In the genomic region with DNA sequence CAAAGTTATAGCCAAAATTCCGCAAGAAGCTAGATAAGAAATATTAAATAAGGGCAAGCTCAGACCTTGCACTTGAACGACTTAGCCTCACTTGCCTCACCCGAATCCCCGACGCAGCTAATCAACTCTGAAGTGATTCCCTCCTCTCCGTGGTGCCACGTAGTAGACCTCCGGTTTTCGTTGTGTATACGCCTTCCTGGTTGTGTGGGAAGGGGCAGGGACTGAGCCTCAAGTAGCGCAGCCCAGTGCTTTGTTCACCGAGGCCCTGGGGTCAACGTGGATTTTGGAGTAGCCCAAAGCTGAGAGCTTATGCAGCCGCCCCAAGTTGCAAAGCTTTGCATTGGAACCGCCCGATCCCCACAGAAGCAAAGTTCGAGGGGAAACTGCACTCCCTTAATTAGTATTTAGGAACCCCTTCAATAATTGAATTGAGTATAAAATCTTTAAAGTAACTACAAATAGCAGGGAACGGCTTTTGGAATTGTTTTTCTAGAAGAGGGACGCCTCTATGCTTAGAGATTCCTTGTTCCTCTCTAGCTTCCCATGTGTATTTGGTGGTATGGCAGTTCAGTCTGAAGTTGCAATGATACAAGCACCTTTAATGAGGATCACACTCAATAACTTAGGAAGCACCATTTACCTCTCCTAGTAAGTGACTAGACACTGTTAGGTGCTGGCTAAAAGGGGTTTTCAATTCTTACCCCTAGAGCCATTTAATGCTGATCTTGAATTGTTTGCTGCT, we compare ENCODE assay signal across 10 cellular contexts. TPM values are rescaled to one million over a fixed set of nuclear protein-coding genes. Genes with fewer than 3 reads are reported as not detected.
DNase-seq lines count a peak whose midpoint lies in the region; ATAC-seq, FAIRE-seq and TF ChIP-seq lines count a peak whose summit lies in the region.
"Had no signal": no experiment of that assay in that cellular context is flagged by ENCODE, and none has a peak within 500 bp of the region (broad histone marks: within the 10 kb centered on the region; RNA-seq: fewer than 3 reads in every experiment).

No MANE protein-coding gene starts in this region.

- H2AK5ac ChIP-seq in H1 (ENCODE audit: low read depth, low read length) = no peak overlapping the region

- no peak overlapping the region for H2BK15ac ChIP-seq in H1 (ENCODE audit: low read length)

- H3K4me3 ChIP-seq in HFF-Myc (replicated peaks; ENCODE audit: low read depth, low read length) (peak overlapping the region; percentile 52), H1 (ENCODE audit: extremely low read depth in 1 of 4, insufficient read depth in 2 of 4, low read depth in 3 of 4, low read length in 4 of 4) (peak overlapping the region; percentile 54 to 79 (median 56))

- H3K79me1 ChIP-seq in H1 (ENCODE audit: low read depth, low read length) = no peaks in the 10 kb centered on the region

- no peaks in the 10 kb centered on the region; a peak in 2 of 4 replicates for H3K79me2 ChIP-seq in H1 (ENCODE audit: control insufficient read depth in 1 of 2, insufficient read depth in 2 of 2, low read length in 2 of 2)

- H2BK20ac ChIP-seq in H1 (ENCODE audit: low read length) = no peak overlapping the region

- no peak overlapping the region for H2BK120ac ChIP-seq in H1 (replicated peaks; ENCODE audit: low read depth, low read length)

- H3K4ac ChIP-seq in H1 (replicated peaks; ENCODE audit: insufficient read length, low read depth, low read length) = no peak overlapping the region

- H2BK5ac ChIP-seq in H1 (ENCODE audit: low read depth, low read length) = no peak overlapping the region

- no peaks in the 10 kb centered on the region for H3K36me3 ChIP-seq in H1 (ENCODE audit: control insufficient read depth in 2 of 4, insufficient read depth in 4 of 4, low read length in 3 of 4)

- no peaks in the 10 kb centered on the region for H3K9me3 Mint-ChIP-seq in naive thymus-derived CD8-positive, alpha-beta T cell
- H3K9me3 Mint-ChIP-seq: IgD-negative memory B cell had no signal

- no peak for TF ChIP-seq RAD21 in H1 (IDR thresholded peaks at IDR 0.05 in 1 of 2, conservative IDR thresholded peaks at IDR 0.05 in 1 of 2; ENCODE audit: low read depth in 2 of 2, low read length in 2 of 2)

- no peak for TF ChIP-seq POLR2A in H1 (IDR thresholded peaks at IDR 0.05; ENCODE audit: control extremely low read depth in 1 of 2, low read depth in 2 of 2, low read length in 2 of 2)

- DNase-seq in AG08396 (ENCODE audit: low spot score) (peak; percentile 8), HFF-Myc (ENCODE audit: extremely low read depth, low read depth) (no peak), H1 (ENCODE audit: low read depth in 1 of 2, low spot score in 2 of 2) (no peak), left colon (no peak)
- DNase-seq in naive thymus-derived CD8-positive, alpha-beta T cell = no peak

- H4K91ac ChIP-seq in H1 (replicated peaks; ENCODE audit: insufficient read length, low read length) = no peak overlapping the region

- peaks cover 0 to 9% (median 2%) of the 10 kb centered on the region in 4 experiments; a peak in 3 of 7 replicates for H3K27me3 ChIP-seq in H1 (replicated peaks in 1 of 4; ENCODE audit: control insufficient read depth in 3 of 4, extremely low read depth in 1 of 4, insufficient read depth in 3 of 4, low read length in 3 of 4)

- H3K18ac ChIP-seq in H1 (ENCODE audit: extremely low read depth, low read length) = no peak overlapping the region

- H3K4me1 Mint-ChIP-seq in naive thymus-derived CD8-positive, alpha-beta T cell = peaks cover 4 to 20% (median 7%) of the 10 kb centered on the region in 4 donors

- peaks cover 4 to 19% (median 9%) of the 10 kb centered on the region in 5 donors for H3K27me3 Mint-ChIP-seq in naive thymus-derived CD8-positive, alpha-beta T cell

- no peaks in the 10 kb centered on the region for H4K20me1 ChIP-seq in H1 (replicated peaks in 1 of 2; ENCODE audit: control insufficient read depth in 1 of 2, insufficient read depth in 2 of 2, low read length in 2 of 2)

- H4K5ac ChIP-seq in H1 (ENCODE audit: insufficient read length, low read depth, low read length) = no peak overlapping the region

- POLR2A ChIA-PET in H1 (lab: Charles Lee; ENCODE audit: partially characterized antibody) = interaction anchor here (1.6 kb wide), 1 partner anchor 53 kb away, joined by 4 read pairs; no protein-coding TSS in a partner anchor
- POLR2A ChIA-PET in naive thymus-derived CD8-positive, alpha-beta T cell (lab: Charles Lee) = no interaction called here

- H3K9ac ChIP-seq in H1 (replicated peaks in 1 of 4; ENCODE audit: extremely low read depth in 1 of 4, low read depth in 3 of 4, low read length in 3 of 4) = peak overlapping the region in 2 of 4 experiments; percentile 6 to 59; a peak in 2 of 7 replicates

- no peak for FAIRE-seq in H1 (lab: Jason Lieb, UNC)

- H3K23ac ChIP-seq in H1 (ENCODE audit: insufficient read length) = no peak overlapping the region

- no peak overlapping the region for H3K27ac Mint-ChIP-seq in naive thymus-derived CD8-positive, alpha-beta T cell

- TF ChIP-seq CTCF in HFF-Myc (IDR thresholded peaks at IDR 0.05; ENCODE audit: low read depth, low read length, missing control alignments) = no peak
- no peak for TF ChIP-seq CTCF in H1 (IDR thresholded peaks at IDR 0.05; ENCODE audit: control extremely low read depth in 1 of 3, insufficient read depth in 1 of 3, low read depth in 1 of 3, low read length in 3 of 3)

- peak overlapping the region; percentile 24 to 81 (median 58) for H3K4me3 Mint-ChIP-seq in naive thymus-derived CD8-positive, alpha-beta T cell

- no peak overlapping the region for H4K8ac ChIP-seq in H1 (ENCODE audit: extremely low read depth, insufficient read depth, low read length)

- H3K27ac ChIP-seq in H1 (ENCODE audit: low read depth, low read length) = no peak overlapping the region
- H3K27ac ChIP-seq: VCaP had no signal

- intact Hi-C loops in left colon (cut with DNase I, micrococcal nuclease) = no loop called here

- no peak overlapping the region for H3K56ac ChIP-seq in H1 (replicated peaks; ENCODE audit: insufficient read length, low read depth, low read length)

- no peaks in the 10 kb centered on the region for H3K36me3 Mint-ChIP-seq in naive thymus-derived CD8-positive, alpha-beta T cell
- H3K36me3 Mint-ChIP-seq: IgD-negative memory B cell had no signal

- ATAC-seq in naive thymus-derived CD8-positive, alpha-beta T cell = peak in 1 of 2 donors; percentile 30
- no peak for ATAC-seq in HG02852 (IDR thresholded peaks at IDR 0.05; ENCODE audit: unreplicated experiment)
- no peak for ATAC-seq in left colon
- ATAC-seq in GM19455 (IDR thresholded peaks at IDR 0.05; ENCODE audit: unreplicated experiment) = no peak
- no peak for ATAC-seq in GM19452 (IDR thresholded peaks at IDR 0.05; ENCODE audit: unreplicated experiment)

- CTCF ChIA-PET in H1 (lab: Charles Lee; ENCODE audit: partially characterized antibody) = interaction anchor here (0.6 to 3.3 kb wide), 6 partner anchors 13 to 568 kb away, joined by 3 to 17 read pairs (median 4); no protein-coding TSS in a partner anchor

- H3K14ac ChIP-seq in H1 (ENCODE audit: insufficient read length) = no peak overlapping the region

- peak overlapping the region; percentile 72 to 74 for H3K4me2 ChIP-seq in H1 (ENCODE audit: insufficient read depth in 1 of 2, low read depth in 2 of 2, low read length in 2 of 2)

- WGBS in H1 (ENCODE audit: extremely low coverage in 1 of 2, insufficient coverage in 1 of 2, insufficient read length in 1 of 2, insufficient replicate concordance in 2 of 2, low coverage in 1 of 2, low lambda C conversion rate in 2 of 2, missing lambda C conversion rate in 1 of 2), 2 experiments = 4% methylated on average over 18 of the region's 19 CpGs; no CpG with 5 or more reads in 1 of the 2 experiments

- H3K4me1 ChIP-seq in H1 (replicated peaks in 1 of 4; ENCODE audit: control insufficient read depth in 3 of 4, insufficient read depth in 4 of 4, low read length in 3 of 4) = peaks cover 0 to 2% (median 0%) of the 10 kb centered on the region in 4 experiments; a peak in 1 of 7 replicates

- no peaks in the 10 kb centered on the region for H3K9me3 ChIP-seq in H1 (ENCODE audit: insufficient read depth in 2 of 2, low read depth in 1 of 2, low read length in 1 of 2)

- H3K23me2 ChIP-seq in H1 (ENCODE audit: low read depth, low read length) = no peaks in the 10 kb centered on the region; the same call in 1 of the 2 replicates

- H2AFZ ChIP-seq in H1 (ENCODE audit: low read length) = no peak overlapping the region

- no peak for TF ChIP-seq EP300 in H1 (IDR thresholded peaks at IDR 0.05; ENCODE audit: borderline replicate concordance in 1 of 2, low read depth in 2 of 2, low read length in 2 of 2)

- no peak overlapping the region for H2BK12ac ChIP-seq in H1 (ENCODE audit: low read depth, low read length)

TF ChIP-seq in H1, 55 proteins besides CTCF, POLR2A, EP300 and RAD21:
- TF ChIP-seq POLR2AphosphoS5 (IDR thresholded peaks at IDR 0.05; ENCODE audit: low read depth, low read length) (peak; percentile 38; the same call in 1 of the 2 replicates), HDAC2 (IDR thresholded peaks at IDR 0.05; ENCODE audit: borderline replicate concordance in 1 of 2, low read depth in 2 of 2, low read length in 2 of 2) (no peak), CBX5 (IDR thresholded peaks at IDR 0.05; ENCODE audit: low read depth, low read length) (no peak), EZH2 (IDR thresholded peaks at IDR 0.05; ENCODE audit: low read depth, low read length, severe bottlenecking) (no peak), PHF8 (conservative IDR thresholded peaks at IDR 0.05; ENCODE audit: low read depth, low read length) (no peak)

RNA-seq across cellular contexts. Expression of gene LINC00632, which starts 55.7 kb away (rescaled TPM):
- total RNA-seq in H1 (2021; fragmentation: NEBNext Ultra II Directional; extraction: Animal tissue kit (Norgen Biotek cat#: 25700)) = 85.1 and 89.0 TPM in 2 replicates
- 14.3 and 24.5 TPM in 2 replicates for polyA plus RNA-seq in H1 (2011; rRNA removed)
- polyA plus RNA-seq in H1 (2011; cell fraction: cytosol; rRNA removed) = 32.6 TPM
- 20.6 TPM for polyA plus RNA-seq in H1 (2011; cell fraction: nucleus; rRNA removed)
- polyA plus RNA-seq in H1 (2012, experiment 1 of 2) = 5.7 to 7.0 TPM (median 6.4 TPM) in 4 replicates
- polyA plus RNA-seq in H1 (2012, experiment 2 of 2) = 1.5 TPM
- 11.3 TPM for polyA plus RNA-seq in H1 (2013, experiment 1 of 2)
- 11.8 TPM for polyA plus RNA-seq in H1 (2013, experiment 2 of 2)
- 25.5 and 32.8 TPM in 2 replicates for polyA minus RNA-seq in H1 (2011; rRNA and poly(A)+ RNA removed)
- polyA minus RNA-seq in H1 (2011; cell fraction: cytosol; rRNA and poly(A)+ RNA removed) = 18.1 TPM
- polyA minus RNA-seq in H1 (2011; cell fraction: nucleus; rRNA and poly(A)+ RNA removed) = 50.8 TPM
- total RNA-seq in naive thymus-derived CD8-positive, alpha-beta T cell = not detected
- polyA plus RNA-seq in naive thymus-derived CD8-positive, alpha-beta T cell = under 1 TPM in 1 of 3 donors, not detected in 2; 0.31 TPM
- 10 to 100 TPM; 32.1 to 72.8 TPM for total RNA-seq in left colon
- polyA plus RNA-seq: IgD-negative memory B cell had no signal

Comparison
In these comparisons a context has a peak if more than half of its experiments do, and no peak if none do; other contexts are left out.
1. RNA of gene LINC00632, which starts 55.7 kb away (total RNA-seq): 85.1 to 89.0 TPM in H1 and 32.1 to 72.8 TPM in left colon; not detected in naive thymus-derived CD8-positive, alpha-beta T cell; every median in the first group is over 10 times any median in the second.